Comparison of ENCODE assay signal across 17 cellular contexts in genomic region chr11:113265343-113265742, GRCh38.
DNase-seq lines count a peak whose midpoint lies in the region; FAIRE-seq lines count a peak whose summit lies in the region.
"Had no signal": no experiment of that assay in that cellular context is flagged by ENCODE, and none has a peak within 500 bp of the region (broad histone marks: within the 10 kb centered on the region; RNA-seq: fewer than 3 reads in every experiment).

No MANE protein-coding gene starts in this region.

- FAIRE-seq in GM19239 (lab: Jason Lieb, UNC) = no peak
- FAIRE-seq: G401.6, GM12891, H54 had no signal

- H3K27ac ChIP-seq in cingulate gyrus (ENCODE audit: low read depth, low read length) (peak overlapping the region; percentile 16), substantia nigra (ENCODE audit: low read depth, low read length, poor library complexity, severe bottlenecking) (peak overlapping the region; percentile 4)
- H3K27ac ChIP-seq: BLaER1, HL-60 had no signal

- DNase-seq in NCI-H2171 treated with DMSO at 0.1 percent for 48 hours (lab: John Stamatoyannopoulos, UW) (peak; percentile 17), NCI-H2171 (lab: John Stamatoyannopoulos, UW) (no peak), medulla oblongata (ENCODE audit: extremely low spot score) (peak; percentile 63), substantia nigra (lab: John Stamatoyannopoulos, UW) (peak in 4 of 49 donors; percentile 18 to 29 (median 24)), NCI-H510A treated with DMSO at 0.1 percent for 48 hours (lab: John Stamatoyannopoulos, UW) (no peak), activated T-cell treated with anti-CD3 and anti-CD28 coated beads for 4 hours (no peak), GM19239 (ENCODE audit: insufficient read length, low spot score) (no peak)
- DNase-seq: 8988T; Calu3; CD8-positive, alpha-beta T cell; HCEC 1CT had no signal

Comparison
In these comparisons a context has a peak if more than half of its experiments do, and no peak if none do; other contexts are left out.
1. DNase-seq: peak in NCI-H2171 treated with DMSO at 0.1 percent for 48 hours (single experiment) and medulla oblongata (single experiment); none in NCI-H2171 (single experiment), NCI-H510A treated with DMSO at 0.1 percent for 48 hours (single experiment), activated T-cell treated with anti-CD3 and anti-CD28 coated beads for 4 hours (single experiment) and GM19239 (single experiment).